Comparison of ENCODE assay signal across 1 cellular context in genomic region chr10:59126277-59126676, GRCh38.
TF ChIP-seq lines count a peak whose summit lies in the region.

No MANE protein-coding gene starts in this region.

TF ChIP-seq in GM12878, 131 proteins besides CTCF, POLR2A, EP300 and RAD21 (continued from another document):
- 0 out of 2 replicates have a peak, but pooled peaks have one; percentile 25 for TF ChIP-seq MTA2 (IDR thresholded peaks at IDR 0.05; ENCODE audit: low read depth)
- TF ChIP-seq SPI1 (IDR thresholded peaks at IDR 0.05; ENCODE audit: borderline replicate concordance, insufficient read depth, low read depth, low read length): peak; percentile 67; the same call in 1 of the 2 replicates
- TF ChIP-seq ZZZ3 (IDR thresholded peaks at IDR 0.05; ENCODE audit: control insufficient read depth, insufficient read length, low read depth): no peak
- TF ChIP-seq SUZ12 (IDR thresholded peaks at IDR 0.05; ENCODE audit: unreplicated experiment): no peak
- peak in 1 of 2 experiments; percentile 30; a peak in 2 of 4 replicates for TF ChIP-seq IKZF2 (IDR thresholded peaks at IDR 0.05)
- TF ChIP-seq SIN3A (IDR thresholded peaks at IDR 0.05; ENCODE audit: low read depth, low read length): no peak
- peak in 1 of 2 experiments; percentile 27; a peak in 1 of 4 replicates for TF ChIP-seq BHLHE40 (IDR thresholded peaks at IDR 0.05; ENCODE audit: borderline replicate concordance in 1 of 2, low read depth in 2 of 2, low read length in 1 of 2)
